Comparison of ENCODE assay signal across 8 cellular contexts in the genomic region with DNA sequence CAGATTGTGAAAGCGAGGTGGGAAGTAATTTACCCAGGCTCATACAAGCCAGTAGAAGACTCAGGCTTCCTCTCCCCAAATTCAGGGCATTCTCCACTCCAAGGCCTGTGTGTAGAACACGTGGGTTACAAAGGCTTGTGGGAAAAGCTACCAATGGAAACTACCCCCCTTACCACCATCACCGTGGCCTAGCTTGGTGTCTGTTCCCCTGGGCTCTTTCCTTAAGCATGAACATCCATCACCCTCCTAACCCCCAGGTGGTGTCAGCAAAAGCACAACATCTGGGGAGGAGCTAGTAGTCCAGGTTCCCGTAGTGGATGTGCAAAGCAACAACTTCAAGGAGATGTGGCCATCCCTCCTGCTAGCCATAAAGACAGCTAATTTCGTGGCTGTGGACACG. TPM values are rescaled to one million over a fixed set of nuclear protein-coding genes. Genes with fewer than 3 reads are reported as not detected.
DNase-seq lines count a peak whose midpoint lies in the region; ATAC-seq, FAIRE-seq and TF ChIP-seq lines count a peak whose summit lies in the region.

No MANE protein-coding gene starts in this region.

- H3K27me3 Mint-ChIP-seq in Caco-2 (ENCODE audit: insufficient read depth, unreplicated experiment): no peaks in the 10 kb centered on the region
- no peaks in the 10 kb centered on the region for H3K27me3 Mint-ChIP-seq in IgD-negative memory B cell

- H3K4me3 Mint-ChIP-seq in Caco-2 (ENCODE audit: unreplicated experiment) (peak overlapping the region; percentile 99), IgD-negative memory B cell (peak overlapping the region; percentile 99 to 100 (median 100))

- CTCF ChIA-PET in Caco-2 (lab: Charles Lee): interaction anchor here (1.7 to 2.9 kb wide), 3 partner anchors 12 to 152 kb away, joined by 6 to 21 read pairs (median 17); no protein-coding TSS in a partner anchor

- peaks cover 85% of the 10 kb centered on the region for H3K36me3 Mint-ChIP-seq in Caco-2 (ENCODE audit: insufficient read depth, unreplicated experiment)
- peaks cover 2% of the 10 kb centered on the region for H3K36me3 Mint-ChIP-seq in IgD-negative memory B cell
- H3K36me3 Mint-ChIP-seq in activated naive CD4-positive, alpha-beta T cell treated with anti-CD3 and anti-CD28 coated beads, Interleukin-2, amount 50 U/mL, for 72 hours: peaks cover 41 to 59% of the 10 kb centered on the region in 2 donors

- POLR2A ChIA-PET in Caco-2 (lab: Charles Lee): interaction anchor here (1.1 to 3.1 kb wide), 6 partner anchors 8 to 329 kb away, joined by 4 to 68 read pairs (median 18); a partner anchor contains a TSS

- TF ChIP-seq CTCF in Caco-2 (IDR thresholded peaks at IDR 0.05; ENCODE audit: insufficient read depth in 1 of 2, low read depth in 1 of 2, low read length in 1 of 2, severe bottlenecking in 1 of 2, unreplicated experiment in 1 of 2) (no peak), kidney (IDR thresholded peaks at IDR 0.05; ENCODE audit: borderline replicate concordance, extremely low read depth, insufficient read depth) (no peak)

- peak in 1 of 2 donors; percentile 2 for ATAC-seq in activated naive CD4-positive, alpha-beta T cell treated with anti-CD3 and anti-CD28 coated beads, Interleukin-2, amount 50 U/mL, for 72 hours
- ATAC-seq in HG02588 (IDR thresholded peaks at IDR 0.05; ENCODE audit: unreplicated experiment) (no peak), HG03342 (IDR thresholded peaks at IDR 0.05; ENCODE audit: unreplicated experiment) (no peak), HG03039 (IDR thresholded peaks at IDR 0.05; ENCODE audit: unreplicated experiment) (no peak)

- BruUV-seq in Caco-2 (replicated peaks; lab: Mats Ljungman, UMichigan): no TSS peak

- H3K36me3 ChIP-seq in Caco-2 (ENCODE audit: control insufficient read depth, insufficient read depth, low read length) (peaks cover 2% of the 10 kb centered on the region; the same call in 1 of the 2 replicates), kidney (ENCODE audit: control insufficient read depth in 1 of 2, insufficient read depth in 2 of 2, low read length in 2 of 2) (peaks cover 19 to 30% of the 10 kb centered on the region in 2 donors), stomach smooth muscle (ENCODE audit: control insufficient read depth in 2 of 2, insufficient read depth in 2 of 2, low read length in 2 of 2) (peaks cover 25 to 33% of the 10 kb centered on the region in 2 donors)

- H3K4me1 ChIP-seq in Caco-2 (peaks cover 33% of the 10 kb centered on the region), kidney (ENCODE audit: control insufficient read depth in 1 of 2, insufficient read depth in 1 of 2, low read depth in 1 of 2, low read length in 2 of 2) (peaks cover 10 to 16% of the 10 kb centered on the region in 2 donors), stomach smooth muscle (ENCODE audit: control insufficient read depth, insufficient read depth, low read length) (peaks cover 20% of the 10 kb centered on the region)

- H3K27me3 ChIP-seq in Caco-2 (replicated peaks; ENCODE audit: control insufficient read depth, insufficient read depth, low read length): no peaks in the 10 kb centered on the region
- H3K27me3 ChIP-seq in stomach smooth muscle (ENCODE audit: control insufficient read depth in 1 of 2, insufficient read depth in 2 of 2, low read length in 2 of 2): no peaks in the 10 kb centered on the region

- H3K27ac ChIP-seq in kidney (ENCODE audit: low read depth in 2 of 2, low read length in 2 of 2) (peak overlapping the region in 1 of 2 donors; percentile 98), stomach smooth muscle (ENCODE audit: low read length) (peak overlapping the region; percentile 98)

- H3K9me3 ChIP-seq in Caco-2: no peaks in the 10 kb centered on the region
- H3K9me3 ChIP-seq in kidney (ENCODE audit: control insufficient read depth in 1 of 2, low read length in 2 of 2): no peaks in the 10 kb centered on the region
- no peaks in the 10 kb centered on the region for H3K9me3 ChIP-seq in stomach smooth muscle (ENCODE audit: control insufficient read depth in 2 of 2, low read length in 2 of 2)

- H3K4me1 Mint-ChIP-seq in Caco-2 (ENCODE audit: low read depth, unreplicated experiment) (peaks cover 35% of the 10 kb centered on the region), IgD-negative memory B cell (peaks cover 16 to 30% (median 29%) of the 10 kb centered on the region in 3 donors)

- H3K9ac ChIP-seq in kidney (ENCODE audit: low read length in 2 of 2) (peak overlapping the region; percentile 91 to 95), stomach smooth muscle (ENCODE audit: low read length in 2 of 2) (peak overlapping the region; percentile 92 to 99)

- FAIRE-seq in kidney (lab: Jason Lieb, UNC): no peak

- H3K4me3 ChIP-seq in Caco-2 (ENCODE audit: low read depth, low read length): peak overlapping the region; percentile 67
- H3K4me3 ChIP-seq in kidney (ENCODE audit: low read length in 2 of 2): peak overlapping the region; percentile 95 to 99
- peak overlapping the region; percentile 68 to 97 for H3K4me3 ChIP-seq in stomach smooth muscle (ENCODE audit: low read length in 2 of 2)

- intact Hi-C loops in Caco-2 (cut with micrococcal nuclease; ENCODE audit: unreplicated experiment): no loop called here
- intact Hi-C loops in kidney (cut with DNase I): no loop called here

- H3K9me3 Mint-ChIP-seq in Caco-2 (ENCODE audit: unreplicated experiment): no peaks in the 10 kb centered on the region
- no peaks in the 10 kb centered on the region for H3K9me3 Mint-ChIP-seq in IgD-negative memory B cell
- H3K9me3 Mint-ChIP-seq in activated naive CD4-positive, alpha-beta T cell treated with anti-CD3 and anti-CD28 coated beads, Interleukin-2, amount 50 U/mL, for 72 hours: peaks cover 0 to 5% of the 10 kb centered on the region in 2 donors

- no peak for DNase-seq in Caco-2
- peak in 1 of 2 donors; percentile 20 for DNase-seq in activated naive CD4-positive, alpha-beta T cell treated with anti-CD3 and anti-CD28 coated beads, Interleukin-2, amount 50 U/mL, for 72 hours (ENCODE audit: low spot score in 2 of 2)
- DNase-seq in kidney: no peak

- H3K27ac Mint-ChIP-seq in Caco-2 (ENCODE audit: unreplicated experiment) (peak overlapping the region; percentile 99), IgD-negative memory B cell (peak overlapping the region; percentile 96 to 99 (median 98))
- peak overlapping the region; percentile 97 to 99 for H3K27ac Mint-ChIP-seq in activated naive CD4-positive, alpha-beta T cell treated with anti-CD3 and anti-CD28 coated beads, Interleukin-2, amount 50 U/mL, for 72 hours

RNA-seq across cellular contexts. Expression of a gene that starts 0.6 kb away (rescaled TPM):
- 46.3 and 48.4 TPM in 2 replicates for total RNA-seq in Caco-2 (2022)
- polyA plus RNA-seq in IgD-negative memory B cell: 21.1 TPM
- 10 to 100 TPM; 32.0 to 40.1 TPM for total RNA-seq in activated naive CD4-positive, alpha-beta T cell treated with anti-CD3 and anti-CD28 coated beads, Interleukin-2, amount 50 U/mL, for 72 hours
- 29.0 TPM for total RNA-seq in kidney
- 24.1 TPM for polyA plus RNA-seq in kidney (ENCODE audit: insufficient read depth, low read depth, low replicate concordance)

RNA-seq across cellular contexts. Expression of a gene that starts 0.8 kb away (rescaled TPM):
- total RNA-seq in Caco-2 (2022): 15.5 and 19.0 TPM in 2 replicates
- polyA plus RNA-seq in IgD-negative memory B cell: 18.6 TPM
- 10 to 100 TPM; 30.2 to 34.0 TPM for total RNA-seq in activated naive CD4-positive, alpha-beta T cell treated with anti-CD3 and anti-CD28 coated beads, Interleukin-2, amount 50 U/mL, for 72 hours
- 10.4 TPM for total RNA-seq in kidney
- 7.3 TPM for polyA plus RNA-seq in kidney (ENCODE audit: insufficient read depth, low read depth, low replicate concordance)

RNA-seq across cellular contexts. Expression of a gene that starts 14.1 kb away (rescaled TPM):
- total RNA-seq in Caco-2 (2022) (78.2 and 90.6 TPM in 2 replicates), kidney (0.66 TPM)
- polyA plus RNA-seq in IgD-negative memory B cell (1.3 TPM), kidney (ENCODE audit: insufficient read depth, low read depth, low replicate concordance) (not detected)
- total RNA-seq in activated naive CD4-positive, alpha-beta T cell treated with anti-CD3 and anti-CD28 coated beads, Interleukin-2, amount 50 U/mL, for 72 hours: 10 to 100 TPM in 1 of 2 donors, 1 to 10 TPM in 1; 6.1 to 19.8 TPM
